Comparison of ENCODE assay signal across 2 cellular contexts in genomic region chr7:55078465-55079372, GRCh38.
TF ChIP-seq lines count a peak whose summit lies in the region.

No MANE protein-coding gene starts in this region.

TF ChIP-seq in HEK293, 187 proteins besides CTCF, POLR2A, EP300 and RAD21 (continued from another document):
- TF ChIP-seq ZNF518A (tag by site-specific recombination; conservative IDR thresholded peaks at IDR 0.05; ENCODE audit: low read depth) (no peak), ZNF473 (tag by site-specific recombination; IDR thresholded peaks at IDR 0.05) (no peak), KLF1 (tag by site-specific recombination; IDR thresholded peaks at IDR 0.05) (peak; percentile 94), SP7 (tag by site-specific recombination; IDR thresholded peaks at IDR 0.05) (0 out of 2 replicates have a peak, but pooled peaks have one; percentile 12), EGR2 (tag by site-specific recombination; IDR thresholded peaks at IDR 0.05; ENCODE audit: low read depth) (peak; percentile 71), ZNF548 (tag by site-specific recombination; IDR thresholded peaks at IDR 0.05) (no peak), GFI1B (tag by site-specific recombination; IDR thresholded peaks at IDR 0.05) (no peak), ZNF76 (tag by site-specific recombination; IDR thresholded peaks at IDR 0.05; ENCODE audit: borderline replicate concordance, low read depth) (no peak), KLF17 (tag by site-specific recombination; IDR thresholded peaks at IDR 0.05) (peak; percentile 57; the same call in 1 of the 2 replicates), FEZF1 (tag by site-specific recombination; IDR thresholded peaks at IDR 0.05) (no peak), ZFHX2 (tag by site-specific recombination; conservative IDR thresholded peaks at IDR 0.05) (peak; percentile 87), ZNF544 (tag by site-specific recombination; IDR thresholded peaks at IDR 0.05) (no peak), KLF16 (tag by site-specific recombination; IDR thresholded peaks at IDR 0.05) (no peak), ZNF830 (tag by site-specific recombination; IDR thresholded peaks at IDR 0.05; ENCODE audit: low read depth) (no peak), GLIS1 (tag by site-specific recombination; IDR thresholded peaks at IDR 0.05) (peak; percentile 62)

TF ChIP-seq in WTC11, 78 proteins besides CTCF, POLR2A, EP300 and RAD21 (continued from another document):
- TF ChIP-seq ATF6 (CRISPR knock-in tag; IDR thresholded peaks at IDR 0.05) (no peak), IRF2 (CRISPR knock-in tag; IDR thresholded peaks at IDR 0.05; ENCODE audit: borderline replicate concordance, low read depth) (no peak), MXD4 (CRISPR knock-in tag; IDR thresholded peaks at IDR 0.05; ENCODE audit: borderline replicate concordance) (no peak)
